8 cellular contexts compared by ENCODE assay signal in the genomic region with DNA sequence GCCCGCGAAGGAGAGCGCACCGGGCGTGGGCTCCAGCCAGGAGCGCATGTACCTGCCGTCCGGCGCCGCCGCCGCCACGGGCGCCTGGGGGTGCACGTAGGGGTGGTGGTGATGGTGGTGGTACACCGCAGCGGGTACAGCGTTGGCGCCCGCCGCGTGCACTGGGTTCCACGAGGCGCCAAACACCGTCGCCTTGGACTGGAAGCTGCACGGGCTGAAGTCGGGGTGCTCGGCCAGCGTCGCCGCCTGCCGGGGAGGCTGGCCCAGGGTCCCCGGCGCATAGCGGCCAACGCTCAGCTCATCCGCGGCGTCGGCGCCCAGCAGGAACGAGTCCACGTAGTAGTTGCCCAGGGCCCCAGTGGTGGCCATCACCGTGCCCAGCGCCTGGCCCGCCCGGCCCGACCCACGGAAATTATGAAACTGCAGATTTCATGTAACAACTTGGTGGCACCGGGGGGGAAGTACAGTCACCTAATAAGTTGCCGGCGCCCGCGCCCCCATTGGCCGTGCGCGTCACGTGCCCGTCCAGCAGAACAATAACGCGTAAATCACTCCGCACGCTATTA. TPM values are rescaled to one million over a fixed set of nuclear protein-coding genes. Genes with fewer than 3 reads are reported as not detected.
DNase-seq lines count a peak whose midpoint lies in the region; ATAC-seq and TF ChIP-seq lines count a peak whose summit lies in the region.

A gene (minus strand): TSS at position 449 of the 566 bp plus-strand sequence. CDS start 80 bp downstream, at position 369.

- peak within 1 kb of the TSS; percentile 100 for H3K4me2 ChIP-seq in GM23248 (ENCODE audit: unreplicated experiment)

- H3K9me3 ChIP-seq in GM23248 (ENCODE audit: low read depth) (no peaks in the 10 kb centered on the region), RWPE2 (ENCODE audit: severe bottlenecking) (no peaks in the 10 kb centered on the region)

- 0 to 1% methylated on average over 58 to 64 of the region's 64 CpGs for WGBS in GM23248 (ENCODE audit: low coverage in 1 of 2, low lambda C conversion rate in 2 of 2, missing lambda C conversion rate in 2 of 2), 2 experiments

- peak within 1 kb of the TSS; percentile 75 for H2AFZ ChIP-seq in GM23248

- H3K4me3 ChIP-seq in GM23248 (peak within 1 kb of the TSS; percentile 83), RWPE2 (ENCODE audit: severe bottlenecking) (peak within 1 kb of the TSS; percentile 54), skeletal muscle cell (ENCODE audit: low read depth, low read length) (peak within 1 kb of the TSS; percentile 78)

- H3K36me3 ChIP-seq in GM23248 (ENCODE audit: low read depth) (peaks cover 10% of the 10 kb centered on the region; the same call in 1 of the 2 replicates), RWPE2 (ENCODE audit: low read depth) (peaks cover 18% of the 10 kb centered on the region)

- H3K79me2 ChIP-seq in GM23248 (ENCODE audit: insufficient read depth): peaks cover 91% of the 10 kb centered on the region

- H4K20me1 ChIP-seq in GM23248 (ENCODE audit: insufficient read depth): no peaks in the 10 kb centered on the region

- H3F3A ChIP-seq in GM23248 (ENCODE audit: insufficient read depth): peaks cover 19% of the 10 kb centered on the region

- ATAC-seq in RWPE2 (ENCODE audit: low read depth) (peak; percentile 1; the same call in 1 of the 3 replicates), foreskin keratinocyte (peak; percentile 26), HG03135 (IDR thresholded peaks at IDR 0.05; ENCODE audit: unreplicated experiment) (no peak), HG02840 (IDR thresholded peaks at IDR 0.05; ENCODE audit: low FRiP score, unreplicated experiment) (no peak), GM19397 (IDR thresholded peaks at IDR 0.05; ENCODE audit: unreplicated experiment) (no peak)

- no peaks in the 10 kb centered on the region for H3K9me2 ChIP-seq in GM23248 (ENCODE audit: insufficient read depth)

- H3K27ac ChIP-seq in GM23248 (peak within 1 kb of the TSS; percentile 99), RWPE2 (ENCODE audit: poor library complexity, severe bottlenecking) (peak within 1 kb of the TSS; percentile 93), foreskin keratinocyte (peak within 1 kb of the TSS; percentile 87)

- in situ Hi-C loops in GM23248 (cut with MboI): loop anchor here (10.0 kb wide), 1 partner anchor 970 kb away; no protein-coding TSS in a partner anchor

- TF ChIP-seq CTCF in RWPE2 (IDR thresholded peaks at IDR 0.05; ENCODE audit: poor library complexity, severe bottlenecking) (no peak), foreskin keratinocyte (conservative IDR thresholded peaks at IDR 0.05) (peak; percentile 20)

- DNase-seq in GM23248 (peak; percentile 99), RWPE2 (ENCODE audit: low spot score) (peak; percentile 93), foreskin keratinocyte (peak; percentile 86 to 95), skeletal muscle cell (ENCODE audit: low read depth) (peak; percentile 94), foreskin melanocyte (no peak)

- H3K4me1 ChIP-seq in GM23248 (ENCODE audit: insufficient read depth) (peaks cover 7% of the 10 kb centered on the region), RWPE2 (ENCODE audit: insufficient read depth, poor library complexity, severe bottlenecking) (peaks cover 5% of the 10 kb centered on the region), foreskin keratinocyte (peaks cover 4% of the 10 kb centered on the region)

- H3K27me3 ChIP-seq in GM23248 (replicated peaks; ENCODE audit: insufficient read depth) (no peaks in the 10 kb centered on the region), RWPE2 (ENCODE audit: insufficient read depth, poor library complexity, severe bottlenecking) (no peaks in the 10 kb centered on the region), foreskin keratinocyte (no peaks in the 10 kb centered on the region)

- peak within 1 kb of the TSS; percentile 98 for H3K9ac ChIP-seq in GM23248

RNA-seq across cellular contexts. Expression of the gene that starts here (rescaled TPM):
- total RNA-seq in GM23248 (2014; rRNA removed; shearing (Covaris generic)): 32.1 and 43.7 TPM in 2 replicates
- polyA plus RNA-seq in GM23248 (2016; fragmentation: Nextera tagmentation; extraction: Ambion mirVana): 26.9 and 28.3 TPM in 2 replicates
- total RNA-seq in foreskin keratinocyte: 47.3 and 59.7 TPM in 2 replicates
- polyA plus RNA-seq in foreskin keratinocyte: 34.9 and 51.1 TPM in 2 replicates

Comparison
In these comparisons a context has a peak if more than half of its experiments do, and no peak if none do; other contexts are left out.
1. ATAC-seq: peak in RWPE2 (single experiment) and foreskin keratinocyte (single experiment); none in HG03135 (single experiment), HG02840 (single experiment) and GM19397 (single experiment).
2. Peak in every context shown above with its lines, with median percentiles within 50 percentile points of each other: H3K27ac ChIP-seq and H3K4me3 ChIP-seq.